8 cellular contexts compared by ENCODE assay signal in the genomic region with DNA sequence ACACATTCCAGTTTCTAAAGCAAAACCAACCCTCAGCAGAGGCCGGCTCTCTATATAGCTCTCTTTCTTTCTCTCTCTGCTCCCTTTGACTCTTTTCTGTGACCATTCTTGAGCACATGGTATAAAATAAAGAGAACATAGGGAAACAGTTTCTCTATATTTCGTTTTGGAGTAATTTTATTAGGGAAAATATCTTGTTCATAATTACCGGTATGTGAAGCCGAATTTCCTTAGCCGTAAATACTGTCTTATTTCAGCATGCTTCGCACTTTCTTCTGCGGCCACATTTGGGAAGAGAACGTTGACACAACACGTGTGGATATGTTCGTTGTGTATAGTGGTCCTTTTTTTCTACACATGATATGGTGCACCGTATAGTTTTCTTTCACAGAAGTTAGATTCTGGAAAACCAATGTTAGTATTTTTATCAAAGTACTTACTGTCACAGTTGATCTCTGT. TPM values are rescaled to one million over a fixed set of nuclear protein-coding genes. Genes with fewer than 3 reads are reported as not detected.
DNase-seq lines count a peak whose midpoint lies in the region; TF ChIP-seq lines count a peak whose summit lies in the region.

No MANE protein-coding gene starts in this region.

- H3K4me2 ChIP-seq in OCI-LY7 (ENCODE audit: low read length), result peak overlapping the region; percentile 78

- H3K4me1 Mint-ChIP-seq in Calu3 (ENCODE audit: low read depth, unreplicated experiment), result peaks cover 12% of the 10 kb centered on the region

- no peak for TF ChIP-seq POLR2A in prostate gland (IDR thresholded peaks at IDR 0.05)

- POLR2A ChIA-PET in OCI-LY7 (lab: Charles Lee), result interaction anchor here (0.6 to 1.9 kb wide), 5 partner anchors 8 to 186 kb away, joined by 3 to 6 read pairs (median 4); no protein-coding TSS in a partner anchor

- H3K36me3 ChIP-seq in OCI-LY7 (ENCODE audit: insufficient read depth, low read length) (no peaks in the 10 kb centered on the region), prostate gland (no peaks in the 10 kb centered on the region)

- BruUV-seq in Calu3 (replicated peaks; lab: Mats Ljungman, UMichigan) (no TSS peak), OCI-LY7 (replicated peaks; lab: Mats Ljungman, UMichigan) (no TSS peak)

- DNase-seq in Calu3 (no peak), OCI-LY7 (ENCODE audit: low spot score) (no peak), epithelial cell of proximal tubule (ENCODE audit: low read depth) (no peak), prostate gland (ENCODE audit: low spot score) (no peak), epidermal melanocyte (ENCODE audit: insufficient read length, low spot score) (no peak), posterior vena cava (ENCODE audit: low spot score) (no peak), 8988T (no peak)
- DNase-seq in activated CD8-positive, alpha-beta memory T cell treated with anti-CD3 and anti-CD28 coated beads, Interleukin-2, amount 50 U/mL, for 4 hours, result no peak

- H3K36me3 Mint-ChIP-seq in Calu3 (ENCODE audit: insufficient read depth, unreplicated experiment), result peaks cover 15% of the 10 kb centered on the region

- H3K9me3 ChIP-seq in OCI-LY7 (ENCODE audit: low read length) (no peaks in the 10 kb centered on the region), prostate gland (no peaks in the 10 kb centered on the region)

- H3K4me1 ChIP-seq in OCI-LY7 (ENCODE audit: insufficient read depth, low read length, poor library complexity, severe bottlenecking), result peaks cover 49% of the 10 kb centered on the region
- no peaks in the 10 kb centered on the region for H3K4me1 ChIP-seq in prostate gland (replicated peaks)

- H3K9me2 ChIP-seq in OCI-LY7 (ENCODE audit: insufficient read depth, low read length), result no peaks in the 10 kb centered on the region

- TF ChIP-seq CTCF in Calu3 (IDR thresholded peaks at IDR 0.05; ENCODE audit: unreplicated experiment) (no peak), OCI-LY7 (conservative IDR thresholded peaks at IDR 0.05; ENCODE audit: low read length) (no peak), epithelial cell of proximal tubule (conservative IDR thresholded peaks at IDR 0.05; ENCODE audit: low read depth, low read length) (no peak), prostate gland (IDR thresholded peaks at IDR 0.05) (no peak)

- no peaks in the 10 kb centered on the region for H3K9me3 Mint-ChIP-seq in Calu3 (ENCODE audit: low read depth, unreplicated experiment)

- H3K27me3 Mint-ChIP-seq in Calu3 (ENCODE audit: unreplicated experiment), result peaks cover 51% of the 10 kb centered on the region

- H3K27ac Mint-ChIP-seq in Calu3 (ENCODE audit: unreplicated experiment), result no peak overlapping the region

- H4K20me1 ChIP-seq in OCI-LY7 (ENCODE audit: insufficient read depth, low read length), result no peaks in the 10 kb centered on the region

- CTCF ChIA-PET in Calu3 (lab: Charles Lee) (no interaction called here), OCI-LY7 (lab: Charles Lee; ENCODE audit: unreplicated experiment) (no interaction called here)

- intact Hi-C loops in Calu3 (cut with micrococcal nuclease; ENCODE audit: unreplicated experiment) (no loop called here), OCI-LY7 (cut with micrococcal nuclease; ENCODE audit: unreplicated experiment) (loop anchor here (10.0 kb wide), 1 partner anchor 201 kb away; no protein-coding TSS in a partner anchor), prostate gland (cut with DNase I) (no loop called here), posterior vena cava (cut with DNase I) (no loop called here)

- no peaks in the 10 kb centered on the region for H3K79me2 ChIP-seq in OCI-LY7 (ENCODE audit: insufficient read depth, low read depth, low read length)

- peak overlapping the region; percentile 64 for H3K4me3 Mint-ChIP-seq in Calu3 (ENCODE audit: low read depth, unreplicated experiment)

- H3K27ac ChIP-seq in OCI-LY7 (ENCODE audit: low read depth, low read length, poor library complexity, severe bottlenecking) (no peak overlapping the region), prostate gland (peak overlapping the region in 1 of 2 donors; percentile 38)

- 47% methylated on average over 11 of the region's 11 CpGs for WGBS in prostate gland

- H3K4me3 ChIP-seq in OCI-LY7 (ENCODE audit: low read depth, low read length, poor library complexity, severe bottlenecking) (peak overlapping the region; percentile 67), epithelial cell of proximal tubule (ENCODE audit: low read depth, low read length) (peak overlapping the region; percentile 63), prostate gland (peak overlapping the region; percentile 36 to 40)

- peak overlapping the region; percentile 81 for H2AFZ ChIP-seq in OCI-LY7 (ENCODE audit: low read length)

- peaks cover 19% of the 10 kb centered on the region for H3K27me3 ChIP-seq in prostate gland (replicated peaks; ENCODE audit: insufficient read depth)

RNA-seq across cellular contexts. Expression of a gene that starts 4.9 kb away (rescaled TPM):
- total RNA-seq in Calu3 (2022), result 0.42 TPM in 1 of 2 replicates, not detected in the other
- total RNA-seq in OCI-LY7 (2014; rRNA removed; shearing (Covaris generic)), result 173 and 207 TPM in 2 replicates
- total RNA-seq in OCI-LY7 (2022), result 223 and 306 TPM in 2 replicates
- 1.2 and 4.2 TPM in 2 replicates for total RNA-seq in epithelial cell of proximal tubule
- total RNA-seq in prostate gland, result 10 to 100 TPM; 22.4 to 26.8 TPM
- 1 to 10 TPM; 2.3 to 3.0 TPM for total RNA-seq in posterior vena cava

Comparison
In these comparisons a context has a peak if more than half of its experiments do, and no peak if none do; other contexts are left out.
1. RNA of a gene that starts 4.9 kb away (total RNA-seq): 173 to 306 TPM in OCI-LY7; 22.4 to 26.8 TPM in prostate gland, 1.2 to 4.2 TPM in epithelial cell of proximal tubule, 2.3 to 3.0 TPM in posterior vena cava and 0.42 TPM in Calu3; every median in the first group is over 4 times any median in the second.
2. Peak in every context shown above with its lines, with median percentiles within 50 percentile points of each other: H3K4me3 ChIP-seq.